ENCODE assay signal across 27 cellular contexts in genomic region chr2:233107906-233108305, GRCh38. TPM values are rescaled to one million over a fixed set of nuclear protein-coding genes. Genes with fewer than 3 reads are reported as not detected.
DNase-seq lines count a peak whose midpoint lies in the region; ATAC-seq and TF ChIP-seq lines count a peak whose summit lies in the region.
"Had no signal": no experiment of that assay in that cellular context is flagged by ENCODE, and none has a peak within 500 bp of the region (broad histone marks: within the 10 kb centered on the region; RNA-seq: fewer than 3 reads in every experiment).

No MANE protein-coding gene starts in this region.

- WGBS in spleen, 5 donors: 73 to 89% (median 83%) methylated on average over 9 of the region's 9 CpGs

- H3K9me3 Mint-ChIP-seq in CD4-positive, alpha-beta T cell: no peaks in the 10 kb centered on the region
- no peaks in the 10 kb centered on the region for H3K9me3 Mint-ChIP-seq in effector memory CD8-positive, alpha-beta T cell

- H3K79me2 ChIP-seq in Karpas-422 (ENCODE audit: low read length): peaks cover 92% of the 10 kb centered on the region

- intact Hi-C loops in CD4-positive, alpha-beta T cell (cut with DNase I, micrococcal nuclease): no loop called here
- intact Hi-C loops in spleen (cut with DNase I; ENCODE audit: low total_unique reads): no loop called here

- H3K4me1 ChIP-seq in Karpas-422 (ENCODE audit: low read length): peaks cover 56% of the 10 kb centered on the region
- peaks cover 11 to 98% (median 79%) of the 10 kb centered on the region in 6 donors for H3K4me1 ChIP-seq in spleen
- H3K4me1 ChIP-seq: right atrium auricular region, SJCRH30 had no signal

- no peak for DNase-seq in CD4-positive, alpha-beta T cell
- DNase-seq in Karpas-422: no peak
- DNase-seq in effector memory CD8-positive, alpha-beta T cell: no peak
- peak; percentile 64 for DNase-seq in spleen
- no peak for DNase-seq in GOT3 (lab: John Stamatoyannopoulos, UW)
- DNase-seq in ACHN: no peak
- DNase-seq in COR-L47 (lab: John Stamatoyannopoulos, UW): no peak
- no peak for DNase-seq in NCI-H82 treated with DMSO at 0.1 percent for 48 hours (lab: John Stamatoyannopoulos, UW; ENCODE audit: unreplicated experiment)
- DNase-seq: activated CD4-positive, alpha-beta T cell treated with anti-CD3 and anti-CD28 coated beads for 48 hours; activated CD8-positive, alpha-beta memory T cell treated with anti-CD3 and anti-CD28 coated beads, Interleukin-2, amount 10 ng/mL, durations not matched to agents 7 days and 5 days; cerebellar nuclear complex; DMS53; GM23248; head of caudate nucleus; mesenchymal stem cell; MM.1S; NCI-H1436 treated with DMSO at 0.1 percent for 48 hours; NCI-H510A; ovary; SJCRH30; stimulated activated CD4-positive, alpha-beta T cell treated with anti-CD3 and anti-CD28 coated beads, Interleukin-12 subunit alpha, Interleukin-12 subunit beta, amount 100 ng/mL, for 4 hours; stimulated activated CD4-positive, alpha-beta T cell treated with anti-CD3 and anti-CD28 coated beads, Interleukin-4, amount 100 ng/mL, for 24 hours; stomach; T-helper 1 cell; tibial artery had no signal

- peak overlapping the region; percentile 56 for H3K27ac Mint-ChIP-seq in CD4-positive, alpha-beta T cell
- peak overlapping the region; percentile 91 to 93 for H3K27ac Mint-ChIP-seq in effector memory CD8-positive, alpha-beta T cell
- H3K27ac Mint-ChIP-seq: activated CD8-positive, alpha-beta memory T cell treated with anti-CD3 and anti-CD28 coated beads, Interleukin-2, amount 10 ng/mL, durations not matched to agents 7 days and 5 days had no signal

- no peak for ATAC-seq in CD4-positive, alpha-beta T cell (ENCODE audit: poor library complexity)
- peak; percentile 33 for ATAC-seq in effector memory CD8-positive, alpha-beta T cell (replicated peaks)
- ATAC-seq: activated CD8-positive, alpha-beta memory T cell treated with anti-CD3 and anti-CD28 coated beads, Interleukin-2, amount 10 ng/mL, durations not matched to agents 7 days and 5 days had no signal

- H3K4me3 ChIP-seq in Karpas-422 (ENCODE audit: low read length) (no peak overlapping the region), spleen (no peak overlapping the region)
- H3K4me3 ChIP-seq: GM23248, ovary, right atrium auricular region, SJCRH30, stomach, tibial artery had no signal

- no peak overlapping the region for H2AFZ ChIP-seq in Karpas-422 (ENCODE audit: low read length)
- H2AFZ ChIP-seq: GM23248 had no signal

- POLR2A ChIA-PET in CD4-positive, alpha-beta T cell (lab: Charles Lee): no interaction called here

- H3K4me3 Mint-ChIP-seq in CD4-positive, alpha-beta T cell: no peak overlapping the region
- H3K4me3 Mint-ChIP-seq in effector memory CD8-positive, alpha-beta T cell: peak overlapping the region; percentile 17 to 60
- H3K4me3 Mint-ChIP-seq: activated CD8-positive, alpha-beta memory T cell treated with anti-CD3 and anti-CD28 coated beads, Interleukin-2, amount 10 ng/mL, durations not matched to agents 7 days and 5 days had no signal

- no peak overlapping the region for H3K4me2 ChIP-seq in Karpas-422 (ENCODE audit: low read depth, low read length, poor library complexity, severe bottlenecking)

- H3K9me3 ChIP-seq in CD4-positive, alpha-beta T cell (ENCODE audit: control insufficient read depth, low read length): no peaks in the 10 kb centered on the region
- H3K9me3 ChIP-seq in Karpas-422 (ENCODE audit: low read length) (no peaks in the 10 kb centered on the region), spleen (no peaks in the 10 kb centered on the region)
- H3K9me3 ChIP-seq: ovary, right atrium auricular region, SJCRH30, tibial artery had no signal

- peaks cover 19% of the 10 kb centered on the region; the same call in 1 of the 2 replicates for H3K36me3 ChIP-seq in Karpas-422 (ENCODE audit: insufficient read depth, low read length)
- H3K36me3 ChIP-seq in spleen: peaks cover 0 to 51% (median 0%) of the 10 kb centered on the region in 6 donors
- H3K36me3 ChIP-seq: ovary, right atrium auricular region, SJCRH30, stomach, tibial artery had no signal

- H4K20me1 ChIP-seq in Karpas-422 (ENCODE audit: insufficient read depth, low read depth, low read length): 0 out of 2 replicates have a peak, but pooled peaks cover 8% of the 10 kb centered on the region

- no peaks in the 10 kb centered on the region for H3K27me3 ChIP-seq in CD4-positive, alpha-beta T cell (ENCODE audit: control insufficient read depth, insufficient read depth, low read length)
- H3K27me3 ChIP-seq in Karpas-422 (ENCODE audit: low read length): no peaks in the 10 kb centered on the region
- H3K27me3 ChIP-seq in spleen (replicated peaks in 1 of 7): no peaks in the 10 kb centered on the region
- H3K27me3 ChIP-seq: ovary, right atrium auricular region, SJCRH30 had no signal

- H3K4me1 Mint-ChIP-seq in CD4-positive, alpha-beta T cell (ENCODE audit: low read depth): peaks cover 80% of the 10 kb centered on the region
- peaks cover 65 to 76% of the 10 kb centered on the region in 2 donors for H3K4me1 Mint-ChIP-seq in effector memory CD8-positive, alpha-beta T cell (ENCODE audit: low read depth in 2 of 2)

- in situ Hi-C loops in ACHN (cut with HindIII; ENCODE audit: low pct_ligation_motif_present, low pct_unique_long_range_greater_than_20kb, low sequenced_read_pairs): no loop called here

- no peak overlapping the region for H3K27ac ChIP-seq in CD4-positive, alpha-beta T cell (ENCODE audit: low read depth, low read length)
- H3K27ac ChIP-seq in Karpas-422 (ENCODE audit: low read length) (peak overlapping the region; percentile 65), spleen (peak overlapping the region in 2 of 8 donors; percentile 5 to 65)
- H3K27ac ChIP-seq: GM23248, ovary, right atrium auricular region, SJCRH30, stomach, tibial artery had no signal

- CTCF ChIA-PET in CD4-positive, alpha-beta T cell (lab: Charles Lee): interaction anchor here (1.4 kb wide), 1 partner anchor 11 kb away, joined by 3 read pairs; no protein-coding TSS in a partner anchor

- no peak for TF ChIP-seq CTCF in CD4-positive, alpha-beta T cell (IDR thresholded peaks at IDR 0.05)
- no peak for TF ChIP-seq CTCF in spleen (IDR thresholded peaks at IDR 0.05 in 8 of 11, conservative IDR thresholded peaks at IDR 0.05 in 3 of 11)

- H3K36me3 Mint-ChIP-seq in CD4-positive, alpha-beta T cell (ENCODE audit: low read depth): peaks cover 42% of the 10 kb centered on the region
- H3K36me3 Mint-ChIP-seq in effector memory CD8-positive, alpha-beta T cell (ENCODE audit: insufficient read depth): peaks cover 42% of the 10 kb centered on the region

- TF ChIP-seq POLR2A in spleen (IDR thresholded peaks at IDR 0.05): no peak

- H3K27me3 Mint-ChIP-seq in CD4-positive, alpha-beta T cell: no peaks in the 10 kb centered on the region
- no peaks in the 10 kb centered on the region for H3K27me3 Mint-ChIP-seq in effector memory CD8-positive, alpha-beta T cell
- H3K27me3 Mint-ChIP-seq: activated CD8-positive, alpha-beta memory T cell treated with anti-CD3 and anti-CD28 coated beads, Interleukin-2, amount 10 ng/mL, durations not matched to agents 7 days and 5 days; activated naive CD8-positive, alpha-beta T cell had no signal

- H3K9me2 ChIP-seq in Karpas-422 (replicated peaks; ENCODE audit: insufficient read depth, low read length): no peaks in the 10 kb centered on the region

- no peak overlapping the region for H3K9ac ChIP-seq in Karpas-422 (ENCODE audit: low read length)
- H3K9ac ChIP-seq: GM23248 had no signal

RNA-seq across cellular contexts. Expression of gene INPP5D, which starts 47.8 kb away (rescaled TPM):
- total RNA-seq in CD4-positive, alpha-beta T cell: 100 to 1,000 TPM; 141 to 154 TPM
- total RNA-seq in Karpas-422 (2014; rRNA removed; shearing (Covaris generic); ENCODE audit: low replicate concordance): 145 and 155 TPM in 2 replicates
- 100 to 1,000 TPM; 172 to 246 (median 186) TPM for total RNA-seq in spleen
- polyA plus RNA-seq in spleen: 10 to 100 TPM; 71.1 to 97.8 (median 97.4) TPM
- total RNA-seq: GM23248 had no signal
